8 cellular contexts compared by ENCODE assay signal in the genomic region with DNA sequence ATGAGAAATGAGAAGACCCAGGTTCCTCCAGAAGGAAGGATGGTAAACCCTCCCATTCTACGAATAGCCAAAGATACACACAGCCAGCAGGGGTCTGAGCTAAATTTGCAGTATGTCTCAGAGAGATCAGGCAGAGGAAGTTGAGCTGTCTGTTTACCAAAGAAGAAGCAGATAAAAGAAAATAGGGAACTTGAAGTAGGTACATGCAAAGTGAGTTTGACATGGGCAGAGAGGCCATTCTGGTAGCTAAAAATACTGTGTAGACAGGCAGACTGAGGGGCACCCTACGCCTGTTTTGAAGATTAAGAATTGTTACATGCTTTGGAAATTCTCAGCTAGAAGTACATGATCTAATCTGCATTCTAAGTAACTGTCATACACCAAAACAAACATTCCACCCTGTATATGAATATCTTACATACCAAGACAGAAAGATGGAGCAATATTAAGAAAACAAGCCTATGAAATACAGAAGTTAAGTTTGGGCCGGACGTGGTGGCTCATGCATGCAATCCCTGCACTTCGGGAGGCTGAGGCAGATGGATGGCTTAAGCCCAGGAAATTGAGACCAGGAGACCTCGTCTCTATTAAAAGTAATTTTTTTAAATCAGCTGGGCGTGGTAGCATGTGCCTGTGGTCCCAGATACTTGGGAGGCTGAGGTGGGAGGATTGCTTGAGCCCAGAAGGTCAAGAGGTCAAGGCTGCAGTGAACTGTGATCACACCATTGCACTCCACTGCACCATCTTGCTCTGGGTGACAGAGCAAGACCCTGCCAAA.
DNase-seq lines count a peak whose midpoint lies in the region; ATAC-seq and TF ChIP-seq lines count a peak whose summit lies in the region.

No MANE protein-coding gene starts in this region.

- H3K4me1 ChIP-seq in SK-N-SH (ENCODE audit: control insufficient read depth in 1 of 2, insufficient read depth in 2 of 2, low read depth in 1 of 2, low read length in 1 of 2) (peaks cover 0 to 19% of the 10 kb centered on the region in 2 experiments; a peak in 2 of 4 replicates), left ventricle myocardium inferior (peaks cover 13% of the 10 kb centered on the region)

- peaks cover 6% of the 10 kb centered on the region; the same call in 1 of the 2 replicates for H3K9me3 ChIP-seq in SK-N-SH
- no peaks in the 10 kb centered on the region for H3K9me3 ChIP-seq in left ventricle myocardium inferior (replicated peaks)

- TF ChIP-seq EP300 in SK-N-SH (IDR thresholded peaks at IDR 0.05; ENCODE audit: borderline replicate concordance in 1 of 2, low read depth in 1 of 2, low read length in 1 of 2) = no peak

- DNase-seq in AG10803 (ENCODE audit: low read depth) (peak; percentile 61), SK-N-SH (no peak), left ventricle myocardium inferior (no peak), mesenteric fat pad (ENCODE audit: low spot score) (no peak), LoVo (ENCODE audit: low spot score) (no peak), cerebellar cortex (ENCODE audit: low spot score) (no peak)

- H3F3A ChIP-seq in SK-N-SH (replicated peaks; ENCODE audit: insufficient read depth) = peaks cover 3% of the 10 kb centered on the region

- no peaks in the 10 kb centered on the region for H3K36me3 ChIP-seq in SK-N-SH (replicated peaks in 1 of 2; ENCODE audit: control insufficient read depth in 1 of 2, insufficient read depth in 2 of 2, low read length in 1 of 2)
- H3K36me3 ChIP-seq in left ventricle myocardium inferior = no peaks in the 10 kb centered on the region

- CTCF ChIA-PET in SK-N-SH (lab: Yijun Ruan, JAX) = interaction anchor here (1.0 to 1.6 kb wide), 3 partner anchors 16 to 39 kb away, joined by 3 to 5 read pairs (median 3); no protein-coding TSS in a partner anchor

- intact Hi-C loops in left ventricle myocardium inferior (cut with micrococcal nuclease) = no loop called here

- no peaks in the 10 kb centered on the region for H3K79me2 ChIP-seq in SK-N-SH (ENCODE audit: insufficient read depth)

- no peak overlapping the region for H3K4me3 ChIP-seq in AG10803 (ENCODE audit: low read length)
- no peak overlapping the region for H3K4me3 ChIP-seq in SK-N-SH (ENCODE audit: low read depth in 2 of 2, low read length in 1 of 2)
- H3K4me3 ChIP-seq in left ventricle myocardium inferior = no peak overlapping the region

- TF ChIP-seq CTCF in AG10803 (conservative IDR thresholded peaks at IDR 0.05; ENCODE audit: low read length) (no peak), SK-N-SH (IDR thresholded peaks at IDR 0.05) (peak; percentile 29), left ventricle myocardium inferior (IDR thresholded peaks at IDR 0.05; ENCODE audit: borderline replicate concordance) (no peak)

- H2AFZ ChIP-seq in SK-N-SH (ENCODE audit: low read depth) = no peak overlapping the region

- H3K27me3 ChIP-seq in SK-N-SH (ENCODE audit: insufficient read depth) (no peaks in the 10 kb centered on the region), left ventricle myocardium inferior (ENCODE audit: low read depth) (no peaks in the 10 kb centered on the region)

- H3K27ac ChIP-seq in SK-N-SH (ENCODE audit: low read depth in 2 of 2, low read length in 1 of 2) (peak overlapping the region; percentile 20 to 51), left ventricle myocardium inferior (replicated peaks) (peak overlapping the region; percentile 37)

- no peak for TF ChIP-seq RAD21 in SK-N-SH (IDR thresholded peaks at IDR 0.05; ENCODE audit: low read length)

- H3K4me2 ChIP-seq in SK-N-SH = peak overlapping the region; percentile 12; the same call in 1 of the 2 replicates

- ATAC-seq in GM18868 (IDR thresholded peaks at IDR 0.05; ENCODE audit: unreplicated experiment) = peak; percentile 83
- ATAC-seq in HG03066 (IDR thresholded peaks at IDR 0.05; ENCODE audit: low read depth, unreplicated experiment) = peak; percentile 85

- 75% methylated on average over 7 of the region's 7 CpGs for WGBS in SK-N-SH (ENCODE audit: low lambda C conversion rate)

- POLR2A ChIA-PET in SK-N-SH (lab: Yijun Ruan, JAX) = no interaction called here

- H3K9me2 ChIP-seq in SK-N-SH = no peaks in the 10 kb centered on the region

- H3K9ac ChIP-seq in SK-N-SH = no peak overlapping the region

- H4K20me1 ChIP-seq in SK-N-SH (ENCODE audit: insufficient read depth) = no peaks in the 10 kb centered on the region

TF ChIP-seq in SK-N-SH, 30 proteins besides CTCF, POLR2A, EP300 and RAD21:
- TF ChIP-seq POLR2AphosphoS5 (IDR thresholded peaks at IDR 0.05; ENCODE audit: low read depth, low read length) (no peak), YY1 (IDR thresholded peaks at IDR 0.05; ENCODE audit: low read depth) (no peak)
